In genomic region chr4:113979157-113979972, GRCh38 we compare ENCODE assay signal across 8 cellular contexts. TPM values are rescaled to one million over a fixed set of nuclear protein-coding genes. Genes with fewer than 3 reads are reported as not detected.
A peak's percentile ranks its signal among the peaks of the same experiment; 100 is the strongest.
DNase-seq lines count a peak whose midpoint lies in the region; ATAC-seq and TF ChIP-seq lines count a peak whose summit lies in the region.

Gene ARSJ (minus strand): TSS chr4:113979647. CDS start chr4:113978834, 813 bp downstream.

- intact Hi-C loops in activated T-helper 1 cell treated with anti-CD3 and anti-CD28 coated beads, Interleukin-12 subunit alpha, Interleukin-12 subunit beta, Interleukin-2, Interleukin-4 antibody, amounts not matched to agents 30 ng/mL and 10 ng/mL and 1 ng/mL, durations not matched to agents 14 hours and 24 hours and 36 hours (cut with micrococcal nuclease): no loop called here
- intact Hi-C loops in tibial artery (cut with DNase I; ENCODE audit: low total_unique reads): loop anchor here (10.0 kb wide), 1 partner anchor 215 kb away; the partner anchor contains the start of gene CAMK2D

- H3K4me1 Mint-ChIP-seq in activated T-helper 1 cell treated with anti-CD3 and anti-CD28 coated beads, Interleukin-12 subunit alpha, Interleukin-12 subunit beta, Interleukin-2, Interleukin-4 antibody, amounts not matched to agents 30 ng/mL and 10 ng/mL and 1 ng/mL, durations not matched to agents 14 hours and 24 hours and 36 hours (ENCODE audit: low read depth): peaks cover 10% of the 10 kb centered on the region

- peaks cover 64% of the 10 kb centered on the region for H3K27me3 Mint-ChIP-seq in activated T-helper 1 cell treated with anti-CD3 and anti-CD28 coated beads, Interleukin-12 subunit alpha, Interleukin-12 subunit beta, Interleukin-2, Interleukin-4 antibody, amounts not matched to agents 30 ng/mL and 10 ng/mL and 1 ng/mL, durations not matched to agents 14 hours and 24 hours and 36 hours (ENCODE audit: insufficient read depth)

- peak; percentile 82 for DNase-seq in DMS153 treated with DMSO at 0.1 percent for 48 hours (lab: John Stamatoyannopoulos, UW; ENCODE audit: unreplicated experiment)
- no peak for DNase-seq in activated T-helper 1 cell treated with anti-CD3 and anti-CD28 coated beads, Interleukin-12 subunit alpha, Interleukin-12 subunit beta, Interleukin-2, Interleukin-4 antibody, amounts not matched to agents 30 ng/mL and 10 ng/mL and 1 ng/mL, durations not matched to agents 14 hours and 24 hours and 36 hours (ENCODE audit: low spot score)
- peak; percentile 81 to 86 for DNase-seq in fibroblast of lung (ENCODE audit: low read depth in 2 of 2)
- peak; percentile 46 to 80 for DNase-seq in tibial artery

- H3K36me3 ChIP-seq in fibroblast of lung (ENCODE audit: control insufficient read depth, insufficient read depth, low read length) (no peaks in the 10 kb centered on the region), muscle layer of colon (ENCODE audit: insufficient read depth, low read length) (peaks cover 3% of the 10 kb centered on the region), tibial artery (no peaks in the 10 kb centered on the region)

- H3K36me3 Mint-ChIP-seq in activated T-helper 1 cell treated with anti-CD3 and anti-CD28 coated beads, Interleukin-12 subunit alpha, Interleukin-12 subunit beta, Interleukin-2, Interleukin-4 antibody, amounts not matched to agents 30 ng/mL and 10 ng/mL and 1 ng/mL, durations not matched to agents 14 hours and 24 hours and 36 hours (ENCODE audit: low read depth): no peaks in the 10 kb centered on the region

- peak within 1 kb of the TSS; percentile 89 for H3K9ac ChIP-seq in fibroblast of lung (ENCODE audit: insufficient read depth, low read length)
- H3K9ac ChIP-seq in muscle layer of colon (ENCODE audit: low read length): peak within 1 kb of the TSS; percentile 77

- no peaks in the 10 kb centered on the region for H3K27me3 ChIP-seq in fibroblast of lung (ENCODE audit: control insufficient read depth, insufficient read depth, low read length)
- H3K27me3 ChIP-seq in muscle layer of colon (ENCODE audit: control insufficient read depth in 1 of 2, insufficient read depth in 2 of 2, low read length in 2 of 2): no peaks in the 10 kb centered on the region
- H3K27me3 ChIP-seq in tibial artery: no peaks in the 10 kb centered on the region

- peak within 1 kb of the TSS; percentile 64 for H3K4me3 Mint-ChIP-seq in activated T-helper 1 cell treated with anti-CD3 and anti-CD28 coated beads, Interleukin-12 subunit alpha, Interleukin-12 subunit beta, Interleukin-2, Interleukin-4 antibody, amounts not matched to agents 30 ng/mL and 10 ng/mL and 1 ng/mL, durations not matched to agents 14 hours and 24 hours and 36 hours

- ATAC-seq in GM21737 (IDR thresholded peaks at IDR 0.05; ENCODE audit: unreplicated experiment) (no peak), HG03175 (IDR thresholded peaks at IDR 0.05; ENCODE audit: unreplicated experiment) (no peak)

- no peak within 1 kb of the TSS for H3K27ac Mint-ChIP-seq in activated T-helper 1 cell treated with anti-CD3 and anti-CD28 coated beads, Interleukin-12 subunit alpha, Interleukin-12 subunit beta, Interleukin-2, Interleukin-4 antibody, amounts not matched to agents 30 ng/mL and 10 ng/mL and 1 ng/mL, durations not matched to agents 14 hours and 24 hours and 36 hours

- peaks cover 13% of the 10 kb centered on the region for H3K4me1 ChIP-seq in fibroblast of lung (ENCODE audit: control insufficient read depth, extremely low read depth, insufficient read depth, low read length)
- peaks cover 21% of the 10 kb centered on the region for H3K4me1 ChIP-seq in muscle layer of colon (ENCODE audit: insufficient read depth, low read length)
- peaks cover 0 to 30% (median 4%) of the 10 kb centered on the region in 4 donors for H3K4me1 ChIP-seq in tibial artery

- peak within 1 kb of the TSS; percentile 66 for H2AFZ ChIP-seq in fibroblast of lung (ENCODE audit: low read length)

- H3K4me2 ChIP-seq in fibroblast of lung (ENCODE audit: extremely low read depth, insufficient read depth, low read length): peak within 1 kb of the TSS; percentile 98

- H3K79me2 ChIP-seq in fibroblast of lung (ENCODE audit: control insufficient read depth, insufficient read depth, low read length): peaks cover 71% of the 10 kb centered on the region

- peak within 1 kb of the TSS; percentile 62 to 94 (median 82) for H3K4me3 ChIP-seq in fibroblast of lung (replicated peaks in 1 of 4; ENCODE audit: control extremely low read depth in 1 of 4, insufficient read depth in 1 of 4, low read depth in 3 of 4, low read length in 4 of 4)
- H3K4me3 ChIP-seq in muscle layer of colon (ENCODE audit: low read depth in 1 of 2, low read length in 2 of 2): peak within 1 kb of the TSS; percentile 27 to 85
- peak within 1 kb of the TSS; percentile 83 to 92 for H3K4me3 ChIP-seq in tibial artery

- peak; percentile 12; the same call in 1 of the 2 replicates for TF ChIP-seq CTCF in LNCAP (IDR thresholded peaks at IDR 0.05)
- peak; percentile 20 to 29 for TF ChIP-seq CTCF in fibroblast of lung (conservative IDR thresholded peaks at IDR 0.05 in 1 of 2, IDR thresholded peaks at IDR 0.05 in 1 of 2; ENCODE audit: low read depth in 1 of 2, low read length in 2 of 2)
- TF ChIP-seq CTCF in tibial artery (IDR thresholded peaks at IDR 0.05): peak in 1 of 2 experiments; percentile 16

- no peaks in the 10 kb centered on the region for H3K9me3 ChIP-seq in fibroblast of lung (ENCODE audit: control insufficient read depth, insufficient read depth, low read depth, low read length)
- no peaks in the 10 kb centered on the region for H3K9me3 ChIP-seq in muscle layer of colon (ENCODE audit: low read length)
- no peaks in the 10 kb centered on the region for H3K9me3 ChIP-seq in tibial artery

- peaks cover 2% of the 10 kb centered on the region for H3K9me3 Mint-ChIP-seq in activated T-helper 1 cell treated with anti-CD3 and anti-CD28 coated beads, Interleukin-12 subunit alpha, Interleukin-12 subunit beta, Interleukin-2, Interleukin-4 antibody, amounts not matched to agents 30 ng/mL and 10 ng/mL and 1 ng/mL, durations not matched to agents 14 hours and 24 hours and 36 hours

- H3K27ac ChIP-seq in fibroblast of lung (ENCODE audit: insufficient read depth, low read length): peak within 1 kb of the TSS; percentile 93
- peak within 1 kb of the TSS; percentile 84 for H3K27ac ChIP-seq in muscle layer of colon (ENCODE audit: low read depth, low read length)
- peak within 1 kb of the TSS; percentile 96 to 97 for H3K27ac ChIP-seq in tibial artery

- H4K20me1 ChIP-seq in fibroblast of lung (ENCODE audit: control insufficient read depth, extremely low read depth, insufficient read depth, low read length): no peaks in the 10 kb centered on the region

RNA-seq across cellular contexts. Expression of gene ARSJ, which starts in this region (rescaled TPM):
- not detected in 2 replicates for total RNA-seq in activated T-helper 1 cell treated with anti-CD3 and anti-CD28 coated beads, Interleukin-12 subunit alpha, Interleukin-12 subunit beta, Interleukin-2, Interleukin-4 antibody, amounts not matched to agents 30 ng/mL and 10 ng/mL and 1 ng/mL, durations not matched to agents 14 hours and 24 hours and 36 hours
- 30.8 and 56.6 TPM in 2 replicates for total RNA-seq in fibroblast of lung
- 48.7 and 51.1 TPM in 2 replicates for polyA plus RNA-seq in fibroblast of lung
- 43.3 and 47.2 TPM in 2 replicates for polyA plus RNA-seq in fibroblast of lung (2012)
- polyA minus RNA-seq in fibroblast of lung (ENCODE audit: low replicate concordance): 27.0 and 29.8 TPM in 2 replicates

Comparison
In these comparisons a context has a peak if more than half of its experiments do, and no peak if none do; other contexts are left out.
1. RNA of gene ARSJ (total RNA-seq): 30.8 to 56.6 TPM in fibroblast of lung; not detected in activated T-helper 1 cell treated with anti-CD3 and anti-CD28 coated beads, Interleukin-12 subunit alpha, Interleukin-12 subunit beta, Interleukin-2, Interleukin-4 antibody, amounts not matched to agents 30 ng/mL and 10 ng/mL and 1 ng/mL, durations not matched to agents 14 hours and 24 hours and 36 hours; every median in the first group is over 10 times any median in the second.
2. Peak in every context shown above with its lines, with median percentiles within 50 percentile points of each other: H3K27ac ChIP-seq and H3K4me3 ChIP-seq.